In genomic region chr4:113052379-113052951, GRCh38 we compare ENCODE assay signal across 8 cellular contexts. TPM values are rescaled to one million over a fixed set of nuclear protein-coding genes. Genes with fewer than 3 reads are reported as not detected.
A peak's percentile ranks its signal among the peaks of the same experiment; 100 is the strongest.
DNase-seq lines count a peak whose midpoint lies in the region; ATAC-seq and TF ChIP-seq lines count a peak whose summit lies in the region.

No MANE protein-coding gene starts in this region.

- H3K36me3 Mint-ChIP-seq in CD14-positive monocyte: no peaks in the 10 kb centered on the region

- TF ChIP-seq CTCF in GM10248 (IDR thresholded peaks at IDR 0.05; ENCODE audit: control extremely low read depth, extremely low read depth, low read depth, missing control alignments) (no peak), fibroblast of mammary gland (conservative IDR thresholded peaks at IDR 0.05; ENCODE audit: control insufficient read depth, insufficient read depth, low read depth, low read length) (no peak), CD14-positive monocyte (IDR thresholded peaks at IDR 0.05) (no peak)

- no peak overlapping the region for H3K4me3 ChIP-seq in fibroblast of mammary gland (ENCODE audit: control insufficient read depth, low read depth, low read length)

- H3K27ac Mint-ChIP-seq in CD14-positive monocyte: no peak overlapping the region

- POLR2A ChIA-PET in GM10248 (lab: Yijun Ruan, JAX): no interaction called here

- ATAC-seq in GM21576 (IDR thresholded peaks at IDR 0.05; ENCODE audit: unreplicated experiment): peak; percentile 83

- H3K4me1 Mint-ChIP-seq in CD14-positive monocyte: no peaks in the 10 kb centered on the region

- intact Hi-C loops in CD14-positive monocyte (cut with micrococcal nuclease): no loop called here

- peaks cover 0 to 2% (median 1%) of the 10 kb centered on the region in 3 donors for H3K27me3 Mint-ChIP-seq in CD14-positive monocyte (ENCODE audit: low read depth in 3 of 3)

- DNase-seq in GM10248 (ENCODE audit: extremely low spot score) (peak; percentile 34), Kasumi-1 (lab: John Stamatoyannopoulos, UW) (peak; percentile 66 to 70), fibroblast of mammary gland (ENCODE audit: low read depth) (peak; percentile 89), CD14-positive monocyte (ENCODE audit: low spot score) (no peak), GF-D8 (lab: John Stamatoyannopoulos, UW) (no peak), germinal center (ENCODE audit: low spot score) (no peak), NCI-H82 (lab: John Stamatoyannopoulos, UW) (no peak)

- H3K9me3 Mint-ChIP-seq in CD14-positive monocyte: peaks cover 0 to 1% (median 0%) of the 10 kb centered on the region in 7 donors

- no peak overlapping the region for H3K4me3 Mint-ChIP-seq in CD14-positive monocyte

- CTCF ChIA-PET in GM10248 (lab: Yijun Ruan, JAX): interaction anchor here (0.7 to 1.7 kb wide), 10 partner anchors 8 to 156 kb away, joined by 3 to 5 read pairs (median 3); no protein-coding TSS in a partner anchor

RNA-seq across cellular contexts. Expression of gene ANK2, which starts 3.0 kb away (rescaled TPM):
- not detected for polyA plus RNA-seq in CD14-positive monocyte

Comparison
In these comparisons a context has a peak if more than half of its experiments do, and no peak if none do; other contexts are left out.
1. DNase-seq: peak in GM10248 (single experiment), Kasumi-1 (2 of 2) and fibroblast of mammary gland (single experiment); none in CD14-positive monocyte (single experiment), GF-D8 (single experiment), germinal center (single experiment) and NCI-H82 (single experiment).